Comparison of ENCODE assay signal across 23 cellular contexts in the genomic region with DNA sequence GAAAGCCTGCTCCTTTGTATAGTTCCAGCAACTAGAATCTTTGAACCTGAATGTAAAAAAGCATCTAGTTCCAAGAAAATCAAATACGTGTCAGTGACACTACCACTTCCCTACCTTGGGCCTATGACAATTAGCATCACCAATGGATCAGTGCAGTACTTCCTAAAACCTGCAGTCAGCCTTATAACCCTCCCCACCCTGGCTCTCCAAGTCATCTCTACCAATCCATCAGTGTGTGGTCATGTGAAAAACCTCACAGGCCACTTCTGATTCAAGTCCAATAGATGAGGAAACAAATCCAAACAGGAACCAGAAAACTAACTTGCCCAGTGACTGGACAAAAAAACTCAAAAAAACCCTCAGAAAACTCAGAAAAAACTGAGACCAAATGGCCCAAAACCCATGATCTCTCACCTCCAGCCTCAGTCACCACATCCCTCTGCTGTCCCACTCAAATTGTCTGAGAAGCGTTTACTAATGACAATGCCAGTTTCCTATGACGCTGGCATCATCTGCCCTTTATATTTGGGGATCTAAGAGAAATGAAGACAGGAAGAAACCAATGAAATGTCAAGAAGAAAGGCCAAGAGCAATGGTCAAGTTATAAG. TPM values are rescaled to one million over a fixed set of nuclear protein-coding genes. Genes with fewer than 3 reads are reported as not detected.
DNase-seq lines count a peak whose midpoint lies in the region; ATAC-seq and TF ChIP-seq lines count a peak whose summit lies in the region.
"Had no signal": no experiment of that assay in that cellular context is flagged by ENCODE, and none has a peak within 500 bp of the region (broad histone marks: within the 10 kb centered on the region; RNA-seq: fewer than 3 reads in every experiment).

No MANE protein-coding gene starts in this region.

- peak in 1 of 5 experiments; percentile 7 for TF ChIP-seq CTCF in transverse colon (IDR thresholded peaks at IDR 0.05)

- H3K36me3 Mint-ChIP-seq in immature natural killer cell = peaks cover 0 to 10% (median 4%) of the 10 kb centered on the region in 3 donors
- H3K36me3 Mint-ChIP-seq: IgD-negative memory B cell had no signal

- no peak for ATAC-seq in GM21825 (IDR thresholded peaks at IDR 0.05; ENCODE audit: unreplicated experiment)
- ATAC-seq: effector memory CD8-positive, alpha-beta T cell had no signal

- H3K9me3 Mint-ChIP-seq in immature natural killer cell = no peaks in the 10 kb centered on the region
- H3K9me3 Mint-ChIP-seq: activated CD4-positive, alpha-beta T cell treated with anti-CD3 and anti-CD28 coated beads, Interleukin-2, amount 10 ng/mL, durations not matched to agents 7 days and 5 days; effector memory CD8-positive, alpha-beta T cell; H9; IgD-negative memory B cell; stimulated activated naive CD8-positive, alpha-beta T cell treated with anti-CD3 and anti-CD28 coated beads, Interleukin-15, Interleukin-2, amounts not matched to agents 100 ng/mL and 50 ng/mL, for 24 hours had no signal

- H3K27ac ChIP-seq in transverse colon = peak overlapping the region in 3 of 4 donors; percentile 1 to 19 (median 7)
- H3K27ac ChIP-seq: left ventricle myocardium inferior, SK-N-MC, uterus had no signal

- peak; percentile 81 for DNase-seq in MV-4-11 (lab: John Stamatoyannopoulos, UW)
- DNase-seq in SKM-1 treated with dmso at 0.1 percent for 144 hours (lab: John Stamatoyannopoulos, UW; ENCODE audit: unreplicated experiment) = peak; percentile 75
- peak; percentile 27 to 30 (median 28) for DNase-seq in immature natural killer cell
- DNase-seq in transverse colon = no peak
- no peak for DNase-seq in DMS153 (lab: John Stamatoyannopoulos, UW)
- no peak for DNase-seq in NCI-H1092 (lab: John Stamatoyannopoulos, UW)
- DNase-seq: activated CD4-positive, alpha-beta T cell treated with anti-CD3 and anti-CD28 coated beads, Interleukin-2, amount 10 ng/mL, durations not matched to agents 7 days and 5 days; activated CD8-positive, alpha-beta memory T cell treated with anti-CD3 and anti-CD28 coated beads, Interleukin-2, amount 50 U/mL, for 4 hours; anterior cingulate cortex; cerebellar nuclear complex; effector memory CD8-positive, alpha-beta T cell; H9; left ventricle myocardium inferior; MM.1S; uterus had no signal

- no peak overlapping the region for H3K4me3 ChIP-seq in transverse colon
- H3K4me3 ChIP-seq: left ventricle myocardium inferior, mucosa of descending colon, SK-N-MC, uterus had no signal

- H3K27me3 ChIP-seq in transverse colon = no peaks in the 10 kb centered on the region
- H3K27me3 ChIP-seq: uterus had no signal

- peaks cover 13 to 53% (median 28%) of the 10 kb centered on the region in 4 donors for H3K4me1 ChIP-seq in transverse colon
- H3K4me1 ChIP-seq: left ventricle myocardium inferior, uterus had no signal

- H3K4me3 Mint-ChIP-seq in immature natural killer cell = peak overlapping the region in 4 of 5 donors; percentile 11 to 57 (median 33)
- H3K4me3 Mint-ChIP-seq: activated CD4-positive, alpha-beta T cell treated with anti-CD3 and anti-CD28 coated beads, Interleukin-2, amount 10 ng/mL, durations not matched to agents 7 days and 5 days; B cell; effector memory CD8-positive, alpha-beta T cell; H9; IgD-negative memory B cell; stimulated activated naive CD8-positive, alpha-beta T cell treated with anti-CD3 and anti-CD28 coated beads, Interleukin-15, Interleukin-2, amounts not matched to agents 100 ng/mL and 50 ng/mL, for 24 hours had no signal

- TF ChIP-seq POLR2A in transverse colon (IDR thresholded peaks at IDR 0.05) = no peak

- intact Hi-C loops in transverse colon (cut with DNase I; ENCODE audit: low total_unique reads) = no loop called here

- WGBS in transverse colon (ENCODE audit: low coverage in 1 of 2), 2 donors = 87 to 92% methylated on average over 3 of the region's 3 CpGs

- no peaks in the 10 kb centered on the region for H3K36me3 ChIP-seq in transverse colon
- H3K36me3 ChIP-seq: left ventricle myocardium inferior, uterus had no signal

- TF ChIP-seq EP300 in transverse colon (IDR thresholded peaks at IDR 0.05; ENCODE audit: low read depth) = no peak

- in situ Hi-C loops in transverse colon (cut with MboI; ENCODE audit: low pct_ligation_motif_present in 1 of 4, low pct_unique_long_range_greater_than_20kb in 1 of 4, low sequenced_read_pairs in 3 of 4) = no loop called here

- peaks cover 39 to 47% of the 10 kb centered on the region in 2 donors for H3K4me1 Mint-ChIP-seq in immature natural killer cell
- H3K4me1 Mint-ChIP-seq: activated CD4-positive, alpha-beta T cell treated with anti-CD3 and anti-CD28 coated beads, Interleukin-2, amount 10 ng/mL, durations not matched to agents 7 days and 5 days; B cell; IgD-negative memory B cell had no signal

- H3K27me3 Mint-ChIP-seq in immature natural killer cell (ENCODE audit: low read depth in 3 of 3) = peaks cover 0 to 3% (median 0%) of the 10 kb centered on the region in 3 donors
- H3K27me3 Mint-ChIP-seq: activated CD4-positive, alpha-beta T cell treated with anti-CD3 and anti-CD28 coated beads, Interleukin-2, amount 10 ng/mL, durations not matched to agents 7 days and 5 days; B cell; effector memory CD8-positive, alpha-beta T cell; stimulated activated naive CD8-positive, alpha-beta T cell treated with anti-CD3 and anti-CD28 coated beads, Interleukin-15, Interleukin-2, amounts not matched to agents 100 ng/mL and 50 ng/mL, for 24 hours had no signal

- H3K27ac Mint-ChIP-seq in immature natural killer cell = peak overlapping the region; percentile 21 to 71 (median 42)
- H3K27ac Mint-ChIP-seq: activated CD4-positive, alpha-beta T cell treated with anti-CD3 and anti-CD28 coated beads, Interleukin-2, amount 10 ng/mL, durations not matched to agents 7 days and 5 days; B cell; H9; IgD-negative memory B cell; stimulated activated naive CD8-positive, alpha-beta T cell treated with anti-CD3 and anti-CD28 coated beads, Interleukin-15, Interleukin-2, amounts not matched to agents 100 ng/mL and 50 ng/mL, for 24 hours had no signal

- no peaks in the 10 kb centered on the region for H3K9me3 ChIP-seq in transverse colon
- H3K9me3 ChIP-seq: left ventricle myocardium inferior, mucosa of descending colon, uterus had no signal

RNA-seq across cellular contexts. Expression of a gene that starts 43.3 kb away (rescaled TPM):
- polyA plus RNA-seq in immature natural killer cell = 1 to 10 TPM; 2.1 to 5.5 (median 2.6) TPM
- 10 to 100 TPM; 10.7 to 51.3 (median 33.7) TPM for total RNA-seq in transverse colon
- total RNA-seq: B cell, G401, OCI-LY7 had no signal

Comparison
In these comparisons a context has a peak if more than half of its experiments do, and no peak if none do; other contexts are left out.
1. DNase-seq: peak in MV-4-11 (single experiment), SKM-1 treated with dmso at 0.1 percent for 144 hours (single experiment) and immature natural killer cell (3 of 3); none in transverse colon (single experiment), DMS153 (single experiment) and NCI-H1092 (single experiment).